In genomic region chr7:128104109-128104742, GRCh38 we compare ENCODE assay signal across 9 cellular contexts.
DNase-seq lines count a peak whose midpoint lies in the region; ATAC-seq, FAIRE-seq and TF ChIP-seq lines count a peak whose summit lies in the region.
"Had no signal": no experiment of that assay in that cellular context is flagged by ENCODE, and none has a peak within 500 bp of the region (broad histone marks: within the 10 kb centered on the region; RNA-seq: fewer than 3 reads in every experiment).

No MANE protein-coding gene starts in this region.

- H3K4me3 Mint-ChIP-seq in activated naive CD8-positive, alpha-beta T cell treated with anti-CD3 and anti-CD28 coated beads, Interleukin-2, amount 50 U/mL, for 24 hours, result peak overlapping the region; percentile 79

- H3K4me2 ChIP-seq in keratinocyte (ENCODE audit: control insufficient read depth, extremely low read depth, insufficient read depth, low read depth, low read length), result peak overlapping the region; percentile 12
- H3K4me2 ChIP-seq in MM.1S (ENCODE audit: low read depth, low read length), result no peak overlapping the region

- H3K4me1 ChIP-seq in keratinocyte (ENCODE audit: control insufficient read depth, extremely low read depth, insufficient read depth, low read length), result no peaks in the 10 kb centered on the region
- H3K4me1 ChIP-seq in testis, result peaks cover 15% of the 10 kb centered on the region
- peaks cover 22% of the 10 kb centered on the region for H3K4me1 ChIP-seq in MM.1S (ENCODE audit: low read length)

- no peak for TF ChIP-seq CTCF in GM13977 (IDR thresholded peaks at IDR 0.05; ENCODE audit: extremely low read depth, insufficient read depth, missing control alignments)
- no peak for TF ChIP-seq CTCF in keratinocyte (optimal IDR thresholded peaks at IDR 0.05 in 1 of 3, IDR thresholded peaks at IDR 0.05 in 1 of 3, conservative IDR thresholded peaks at IDR 0.05 in 1 of 3; ENCODE audit: extremely low read depth in 1 of 3, insufficient read depth in 2 of 3, low read length in 3 of 3)
- TF ChIP-seq CTCF in testis (IDR thresholded peaks at IDR 0.05), result no peak
- TF ChIP-seq CTCF in MM.1S (IDR thresholded peaks at IDR 0.05; ENCODE audit: low read length), result no peak

- no peaks in the 10 kb centered on the region for H3K36me3 Mint-ChIP-seq in activated naive CD8-positive, alpha-beta T cell treated with anti-CD3 and anti-CD28 coated beads, Interleukin-2, amount 50 U/mL, for 24 hours (ENCODE audit: low read depth)

- H3K9ac ChIP-seq in keratinocyte (ENCODE audit: control insufficient read depth, extremely low read depth, insufficient read depth, low read length), result no peak overlapping the region
- H3K9ac ChIP-seq in MM.1S (ENCODE audit: low read length), result no peak overlapping the region

- peak overlapping the region in 1 of 3 experiments; percentile 16 for H3K4me3 ChIP-seq in keratinocyte (ENCODE audit: control insufficient read depth in 2 of 3, extremely low read depth in 1 of 3, insufficient read depth in 2 of 3, low read depth in 1 of 3, low read length in 3 of 3)
- peak overlapping the region; percentile 41 to 55 for H3K4me3 ChIP-seq in testis
- no peak overlapping the region for H3K4me3 ChIP-seq in MM.1S (ENCODE audit: low read length)

- peak; percentile 1 for ATAC-seq in HG03520 (IDR thresholded peaks at IDR 0.05; ENCODE audit: unreplicated experiment)
- peak; percentile 16 for ATAC-seq in activated naive CD8-positive, alpha-beta T cell treated with anti-CD3 and anti-CD28 coated beads, Interleukin-2, amount 50 U/mL, for 24 hours

- H3F3A ChIP-seq in MM.1S (ENCODE audit: insufficient read depth, low read length), result peaks cover 23% of the 10 kb centered on the region

- no peak for FAIRE-seq in keratinocyte (lab: Jason Lieb, UNC)
- FAIRE-seq: TTC549 had no signal

- H2AFZ ChIP-seq in keratinocyte (ENCODE audit: control insufficient read depth, low read length), result no peak overlapping the region
- no peak overlapping the region for H2AFZ ChIP-seq in MM.1S (ENCODE audit: low read length)

- peak overlapping the region; percentile 45 for H3K27ac Mint-ChIP-seq in activated naive CD8-positive, alpha-beta T cell treated with anti-CD3 and anti-CD28 coated beads, Interleukin-2, amount 50 U/mL, for 24 hours

- in situ Hi-C loops in GM13977 (cut with MboI; ENCODE audit: low pct_unique_long_range_greater_than_20kb, low sequenced_read_pairs, unreplicated experiment), result no loop called here

- no peak for TF ChIP-seq POLR2A in testis (IDR thresholded peaks at IDR 0.05)

- H3K9me3 Mint-ChIP-seq in activated naive CD8-positive, alpha-beta T cell treated with anti-CD3 and anti-CD28 coated beads, Interleukin-2, amount 50 U/mL, for 24 hours, result no peaks in the 10 kb centered on the region

- peaks cover 28% of the 10 kb centered on the region for H3K27me3 ChIP-seq in keratinocyte (ENCODE audit: control insufficient read depth, extremely low read depth, insufficient read depth, low read length)
- no peaks in the 10 kb centered on the region for H3K27me3 ChIP-seq in testis
- no peaks in the 10 kb centered on the region for H3K27me3 ChIP-seq in MM.1S (replicated peaks; ENCODE audit: insufficient read depth, low read length)

- DNase-seq in GM13977 (ENCODE audit: low spot score) (peak; percentile 67), keratinocyte (ENCODE audit: low read depth, low spot score) (no peak), testis (peak; percentile 32), H4 (ENCODE audit: low spot score) (no peak), C1 segment of cervical spinal cord (lab: John Stamatoyannopoulos, UW) (no peak), MM.1S (no peak)
- peak; percentile 33 for DNase-seq in activated naive CD8-positive, alpha-beta T cell treated with anti-CD3 and anti-CD28 coated beads, Interleukin-2, amount 50 U/mL, for 24 hours

- H3K9me3 ChIP-seq in keratinocyte (ENCODE audit: control insufficient read depth, low read depth, low read length) (no peaks in the 10 kb centered on the region), testis (no peaks in the 10 kb centered on the region), MM.1S (replicated peaks; ENCODE audit: insufficient read depth, low read length) (no peaks in the 10 kb centered on the region)

- peaks cover 3% of the 10 kb centered on the region for H3K27me3 Mint-ChIP-seq in activated naive CD8-positive, alpha-beta T cell treated with anti-CD3 and anti-CD28 coated beads, Interleukin-2, amount 50 U/mL, for 24 hours

- H3K79me2 ChIP-seq in keratinocyte (ENCODE audit: control insufficient read depth, insufficient read depth, low read length) (no peaks in the 10 kb centered on the region), MM.1S (ENCODE audit: low read length) (no peaks in the 10 kb centered on the region)

- H3K4me1 Mint-ChIP-seq in activated naive CD8-positive, alpha-beta T cell treated with anti-CD3 and anti-CD28 coated beads, Interleukin-2, amount 50 U/mL, for 24 hours, result peaks cover 51% of the 10 kb centered on the region

- H3K27ac ChIP-seq in keratinocyte (ENCODE audit: control insufficient read depth, insufficient read depth, low read length) (no peak overlapping the region), testis (no peak overlapping the region), MM.1S (ENCODE audit: low read length) (no peak overlapping the region)

- intact Hi-C loops in testis (cut with DNase I; ENCODE audit: low total_unique reads), result no loop called here

- H3K36me3 ChIP-seq in keratinocyte (ENCODE audit: control insufficient read depth in 2 of 2, extremely low read depth in 1 of 2, insufficient read depth in 2 of 2, low read length in 2 of 2) (no peaks in the 10 kb centered on the region), testis (ENCODE audit: low read depth, missing control alignments) (no peaks in the 10 kb centered on the region), MM.1S (replicated peaks; ENCODE audit: insufficient read depth, low read length) (no peaks in the 10 kb centered on the region)

- H4K20me1 ChIP-seq in keratinocyte (ENCODE audit: control insufficient read depth, extremely low read depth, insufficient read depth, low read length) (no peaks in the 10 kb centered on the region), MM.1S (ENCODE audit: insufficient read depth, low read length) (no peaks in the 10 kb centered on the region)

- dilution Hi-C loops in keratinocyte (cut with MboI; ENCODE audit: extremely low pct_ligation_motif_present, low sequenced_read_pairs), result no loop called here

- H3K9me1 ChIP-seq in keratinocyte (ENCODE audit: control insufficient read depth, extremely low read depth, insufficient read depth, low read length), result no peaks in the 10 kb centered on the region

- WGBS in testis, 2 donors, result 4 to 5% methylated on average over 9 to 23 of the region's 58 CpGs

- no peaks in the 10 kb centered on the region for H3K9me2 ChIP-seq in MM.1S (replicated peaks; ENCODE audit: insufficient read depth, low read length)

Comparison
In these comparisons a context has a peak if more than half of its experiments do, and no peak if none do; other contexts are left out.
1. DNase-seq: peak in GM13977 (single experiment), activated naive CD8-positive, alpha-beta T cell treated with anti-CD3 and anti-CD28 coated beads, Interleukin-2, amount 50 U/mL, for 24 hours (single experiment) and testis (single experiment); none in keratinocyte (single experiment), H4 (single experiment), C1 segment of cervical spinal cord (0 of 14) and MM.1S (single experiment).